In the genomic region with DNA sequence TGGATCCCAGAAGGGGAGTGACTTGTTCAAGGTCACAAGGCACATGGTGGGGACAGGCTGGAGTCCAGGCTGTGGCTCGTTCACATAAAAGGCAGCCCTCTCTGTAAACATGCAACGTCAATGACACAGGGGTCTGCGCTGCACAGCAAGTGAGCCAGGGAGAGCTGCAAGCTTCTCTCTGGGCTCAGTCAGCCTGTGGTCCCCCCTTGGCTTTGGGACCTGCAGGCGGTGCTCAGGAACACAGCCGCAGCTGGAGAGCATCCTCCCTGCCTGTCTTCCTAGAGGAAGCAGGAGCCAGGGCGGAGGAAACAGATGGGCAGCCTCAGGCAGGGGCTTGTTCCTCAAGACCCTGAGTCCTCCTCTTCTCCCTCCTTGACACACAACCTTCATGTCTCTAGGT, we compare ENCODE assay signal across 15 cellular contexts.
"Had no signal": no experiment of that assay in that cellular context is flagged by ENCODE, and none has a peak within 500 bp of the region (broad histone marks: within the 10 kb centered on the region; RNA-seq: fewer than 3 reads in every experiment).

No MANE protein-coding gene starts in this region.

- ATAC-seq: naive thymus-derived CD8-positive, alpha-beta T cell; stimulated activated naive CD8-positive, alpha-beta T cell treated with anti-CD3 and anti-CD28 coated beads, Interleukin-15, amount 100 ng/mL, for 72 hours had no signal

- H3K27me3 ChIP-seq: cardiac muscle cell had no signal

- H3K36me3 Mint-ChIP-seq: activated naive CD8-positive, alpha-beta T cell; immature natural killer cell; memory B cell; naive thymus-derived CD8-positive, alpha-beta T cell had no signal

- H3K27ac ChIP-seq: cardiac muscle cell had no signal

- H3K4me1 Mint-ChIP-seq: immature natural killer cell; memory B cell; stimulated activated naive CD8-positive, alpha-beta T cell treated with anti-CD3 and anti-CD28 coated beads, Interleukin-15, amount 100 ng/mL, for 72 hours had no signal

- H3K27ac Mint-ChIP-seq: activated naive CD8-positive, alpha-beta T cell; immature natural killer cell; memory B cell; naive thymus-derived CD8-positive, alpha-beta T cell had no signal

- FAIRE-seq: frontal cortex had no signal

- H3K4me3 Mint-ChIP-seq: activated naive CD8-positive, alpha-beta T cell; immature natural killer cell; memory B cell; naive thymus-derived CD8-positive, alpha-beta T cell; stimulated activated naive CD8-positive, alpha-beta T cell treated with anti-CD3 and anti-CD28 coated beads, Interleukin-15, amount 100 ng/mL, for 72 hours had no signal

- H3K9me3 Mint-ChIP-seq: immature natural killer cell; memory B cell; naive thymus-derived CD8-positive, alpha-beta T cell; stimulated activated naive CD8-positive, alpha-beta T cell treated with anti-CD3 and anti-CD28 coated beads, Interleukin-15, amount 100 ng/mL, for 72 hours had no signal

- DNase-seq: activated CD4-positive, alpha-beta T cell treated with anti-CD3 and anti-CD28 coated beads, Interleukin-2, amount 50 U/mL, for 1 hour; erythroblast; immature natural killer cell; naive thymus-derived CD8-positive, alpha-beta T cell; stimulated activated CD4-positive, alpha-beta T cell treated with anti-CD3 and anti-CD28 coated beads, Interleukin-15, amount 100 ng/mL, for 24 hours; stimulated activated CD4-positive, alpha-beta T cell treated with anti-CD3 and anti-CD28 coated beads, Interleukin-2, amount 100 ng/mL, for 48 hours; stimulated activated naive CD8-positive, alpha-beta T cell treated with anti-CD3 and anti-CD28 coated beads, Interleukin-15, amount 100 ng/mL, for 72 hours; T-helper 1 cell; T-helper 9 cell; trophoblast cell had no signal

- H3K36me3 ChIP-seq: cardiac muscle cell had no signal

- H3K4me3 ChIP-seq: cardiac muscle cell, dorsolateral prefrontal cortex had no signal
